ENCODE assay signal across 13 cellular contexts in genomic region chr5:128038641-128039040, GRCh38. TPM values are rescaled to one million over a fixed set of nuclear protein-coding genes. Genes with fewer than 3 reads are reported as not detected.
DNase-seq lines count a peak whose midpoint lies in the region; ATAC-seq and TF ChIP-seq lines count a peak whose summit lies in the region.
"Had no signal": no experiment of that assay in that cellular context is flagged by ENCODE, and none has a peak within 500 bp of the region (broad histone marks: within the 10 kb centered on the region; RNA-seq: fewer than 3 reads in every experiment).

No MANE protein-coding gene starts in this region.

- H3F3A ChIP-seq in neural progenitor cell (ENCODE audit: low read depth) = no peaks in the 10 kb centered on the region

- no peaks in the 10 kb centered on the region for H3K27me3 ChIP-seq in neural progenitor cell

- H3K4me3 ChIP-seq in astrocyte of the cerebellum (ENCODE audit: low read depth, low read length) (no peak overlapping the region), neural progenitor cell (no peak overlapping the region)

- no peaks in the 10 kb centered on the region for H3K79me2 ChIP-seq in neural progenitor cell (ENCODE audit: low read depth)

- DNase-seq in CMK (ENCODE audit: low read depth) (peak; percentile 58), LHCN-M2 (ENCODE audit: low read depth) (peak; percentile 48), astrocyte of the cerebellum (ENCODE audit: low read depth) (peak; percentile 29), kidney tubule cell (ENCODE audit: low spot score) (peak; percentile 5), DMS79 treated with DMSO at 0.1 percent for 48 hours (lab: John Stamatoyannopoulos, UW) (no peak), natural killer cell (no peak), neural progenitor cell (ENCODE audit: low spot score) (no peak)
- no peak for DNase-seq in activated T-cell treated with anti-CD3 and anti-CD28 coated beads, Interleukin-2, amount 50 U/mL, for 72 hours
- DNase-seq: CD4-positive, CD25-positive, alpha-beta regulatory T cell; hippocampal formation; NCI-H526; stimulated activated naive CD4-positive, alpha-beta T cell treated with Interleukin-2 at 50 U/mL for 16 hours had no signal

- H2AFZ ChIP-seq in neural progenitor cell (replicated peaks) = no peak overlapping the region

- H3K4me1 Mint-ChIP-seq in natural killer cell = peaks cover 7% of the 10 kb centered on the region in 2 donors
- H3K4me1 Mint-ChIP-seq in neural progenitor cell = peaks cover 40% of the 10 kb centered on the region
- H3K4me1 Mint-ChIP-seq in activated T-cell treated with anti-CD3 and anti-CD28 coated beads, Interleukin-2, amount 50 U/mL, for 72 hours (ENCODE audit: low read depth) = no peaks in the 10 kb centered on the region

- no peaks in the 10 kb centered on the region for H4K20me1 ChIP-seq in neural progenitor cell (ENCODE audit: low read depth)

- H3K9me3 ChIP-seq in neural progenitor cell (ENCODE audit: low read depth) = no peaks in the 10 kb centered on the region

- no peaks in the 10 kb centered on the region for H3K36me3 Mint-ChIP-seq in natural killer cell
- peaks cover 5% of the 10 kb centered on the region for H3K36me3 Mint-ChIP-seq in neural progenitor cell
- peaks cover 0 to 3% of the 10 kb centered on the region in 2 donors for H3K36me3 Mint-ChIP-seq in activated T-cell treated with anti-CD3 and anti-CD28 coated beads, Interleukin-2, amount 50 U/mL, for 72 hours (ENCODE audit: insufficient read depth in 2 of 2)

- no peaks in the 10 kb centered on the region for H3K4me1 ChIP-seq in neural progenitor cell

- no peaks in the 10 kb centered on the region for H3K36me3 ChIP-seq in neural progenitor cell

- H3K27me3 Mint-ChIP-seq in natural killer cell (ENCODE audit: low read depth in 2 of 2) (no peaks in the 10 kb centered on the region), neural progenitor cell (ENCODE audit: insufficient read depth, low read depth) (no peaks in the 10 kb centered on the region)
- H3K27me3 Mint-ChIP-seq in activated T-cell treated with anti-CD3 and anti-CD28 coated beads, Interleukin-2, amount 50 U/mL, for 72 hours (ENCODE audit: low read depth) = no peaks in the 10 kb centered on the region
- H3K27me3 Mint-ChIP-seq: CD4-positive, CD25-positive, alpha-beta regulatory T cell; IgD-negative memory B cell had no signal

- H3K27ac Mint-ChIP-seq in natural killer cell (no peak overlapping the region), neural progenitor cell (no peak overlapping the region)
- no peak overlapping the region for H3K27ac Mint-ChIP-seq in activated T-cell treated with anti-CD3 and anti-CD28 coated beads, Interleukin-2, amount 50 U/mL, for 72 hours
- H3K27ac Mint-ChIP-seq: CD4-positive, CD25-positive, alpha-beta regulatory T cell; IgD-negative memory B cell had no signal

- in situ Hi-C loops in astrocyte of the cerebellum (cut with HindIII; ENCODE audit: low sequenced_read_pairs) = no loop called here

- intact Hi-C loops in natural killer cell (cut with micrococcal nuclease) = no loop called here

- H3K4me2 ChIP-seq in neural progenitor cell = no peak overlapping the region

- no peak overlapping the region for H3K9ac ChIP-seq in neural progenitor cell

- H3K4me3 Mint-ChIP-seq in natural killer cell (no peak overlapping the region), neural progenitor cell (no peak overlapping the region)
- no peak overlapping the region for H3K4me3 Mint-ChIP-seq in activated T-cell treated with anti-CD3 and anti-CD28 coated beads, Interleukin-2, amount 50 U/mL, for 72 hours
- H3K4me3 Mint-ChIP-seq: CD4-positive, CD25-positive, alpha-beta regulatory T cell; IgD-negative memory B cell had no signal

- no peaks in the 10 kb centered on the region for H3K9me3 Mint-ChIP-seq in natural killer cell
- peaks cover 3% of the 10 kb centered on the region for H3K9me3 Mint-ChIP-seq in neural progenitor cell
- H3K9me3 Mint-ChIP-seq in activated T-cell treated with anti-CD3 and anti-CD28 coated beads, Interleukin-2, amount 50 U/mL, for 72 hours = peaks cover 3 to 4% of the 10 kb centered on the region in 2 donors

- no peak for ATAC-seq in natural killer cell
- ATAC-seq in activated T-cell treated with anti-CD3 and anti-CD28 coated beads, Interleukin-2, amount 50 U/mL, for 72 hours (replicated peaks in 1 of 2) = no peak

- no peak overlapping the region for H3K27ac ChIP-seq in neural progenitor cell

- no peak for TF ChIP-seq CTCF in astrocyte of the cerebellum (IDR thresholded peaks at IDR 0.05; ENCODE audit: low read depth, low read length, missing control alignments)
- TF ChIP-seq CTCF in natural killer cell (IDR thresholded peaks at IDR 0.05) = no peak
- no peak for TF ChIP-seq CTCF in neural progenitor cell (IDR thresholded peaks at IDR 0.05)

RNA-seq across cellular contexts. Expression of gene SLC12A2, which starts 44.9 kb away (rescaled TPM):
- total RNA-seq in LHCN-M2 (2014; rRNA removed) (32.9 and 40.8 TPM in 2 replicates), natural killer cell (10 to 100 TPM; 14.3 to 18.1 (median 17.4) TPM), neural progenitor cell (ENCODE audit: low replicate concordance) (15.6 and 24.6 TPM in 2 replicates)
- 5.4 TPM for polyA plus RNA-seq in LHCN-M2 (2012)
- total RNA-seq in activated T-cell treated with anti-CD3 and anti-CD28 coated beads, Interleukin-2, amount 50 U/mL, for 72 hours = 10 to 100 TPM; 25.6 to 27.4 TPM

Comparison
In these comparisons a context has a peak if more than half of its experiments do, and no peak if none do; other contexts are left out.
1. DNase-seq: peak in CMK (single experiment), LHCN-M2 (single experiment), astrocyte of the cerebellum (single experiment) and kidney tubule cell (single experiment); none in DMS79 treated with DMSO at 0.1 percent for 48 hours (single experiment), natural killer cell (single experiment), neural progenitor cell (single experiment) and activated T-cell treated with anti-CD3 and anti-CD28 coated beads, Interleukin-2, amount 50 U/mL, for 72 hours (0 of 2).